In the genomic region with DNA sequence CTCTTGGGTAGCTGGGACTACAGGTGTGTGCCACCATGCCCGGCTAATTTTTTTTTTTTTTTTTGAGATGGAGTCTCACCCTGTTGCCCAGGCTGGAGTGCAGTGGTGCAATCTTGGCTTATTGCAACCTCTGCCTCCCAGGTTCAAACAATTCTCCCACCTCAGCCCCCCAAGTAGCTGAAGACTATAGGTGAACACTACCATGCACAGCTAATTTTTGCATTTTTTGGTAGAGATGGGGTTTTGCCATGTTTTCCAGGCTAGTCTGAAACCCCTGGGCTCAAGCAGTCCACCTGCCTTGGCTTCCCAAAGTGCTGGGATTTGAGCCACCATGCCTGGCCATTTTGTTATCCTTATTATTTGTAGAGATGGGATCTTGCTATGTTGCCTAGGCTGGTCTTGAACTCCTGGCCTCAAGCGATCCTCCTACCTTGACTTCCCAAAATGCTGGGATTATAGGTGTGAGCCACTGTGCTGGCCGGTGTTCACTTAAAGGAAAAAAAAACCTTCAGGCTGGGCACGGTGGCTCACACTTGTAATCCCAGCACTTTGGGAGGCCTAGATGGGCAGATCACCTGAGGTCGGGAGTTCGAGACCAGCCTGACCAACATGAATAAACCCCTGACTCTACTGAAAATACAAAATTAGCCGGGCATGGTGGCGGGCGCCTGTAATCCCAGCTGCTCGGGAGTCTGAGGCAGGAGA, we compare ENCODE assay signal across 3 cellular contexts. TPM values are rescaled to one million over a fixed set of nuclear protein-coding genes. Genes with fewer than 3 reads are reported as not detected.
"Had no signal": no experiment of that assay in that cellular context is flagged by ENCODE, and none has a peak within 500 bp of the region (broad histone marks: within the 10 kb centered on the region; RNA-seq: fewer than 3 reads in every experiment).

No MANE protein-coding gene starts in this region.

RNA-seq across cellular contexts. Expression of a gene that starts 29.9 kb away (rescaled TPM):
- total RNA-seq: H1, HT-29 had no signal
- polyA plus RNA-seq: GM23338 had no signal

RNA-seq across cellular contexts. Expression of a gene that starts 51.4 kb away (rescaled TPM):
- total RNA-seq: H1 had no signal
- polyA plus RNA-seq: GM23338 had no signal
